Comparison of ENCODE assay signal across 18 cellular contexts in the genomic region with DNA sequence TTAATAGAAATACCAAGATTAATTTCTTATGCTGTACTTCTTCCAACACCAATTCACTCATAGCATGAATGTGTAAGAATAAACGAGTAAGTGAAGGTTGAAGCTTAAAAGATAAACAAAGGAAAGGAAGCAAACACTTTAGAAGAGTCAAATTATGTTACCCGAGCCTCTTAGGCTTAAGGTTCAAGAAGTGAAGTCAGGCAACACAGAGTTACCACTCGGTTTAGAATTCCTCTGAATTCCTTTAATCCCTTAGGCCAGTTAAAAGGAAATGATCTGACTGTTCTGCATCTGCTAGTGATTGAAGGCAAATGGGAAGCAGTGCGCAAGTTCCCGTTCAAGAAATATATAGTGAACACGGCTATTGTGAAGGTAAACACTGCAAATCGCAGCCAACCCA.
"Had no signal": no experiment of that assay in that cellular context is flagged by ENCODE, and none has a peak within 500 bp of the region (broad histone marks: within the 10 kb centered on the region; RNA-seq: fewer than 3 reads in every experiment).

No MANE protein-coding gene starts in this region.

- H3K4me3 Mint-ChIP-seq: central memory CD8-positive, alpha-beta T cell; naive thymus-derived CD4-positive, alpha-beta T cell; stimulated activated naive CD8-positive, alpha-beta T cell treated with anti-CD3 and anti-CD28 coated beads, Interleukin-15, Interleukin-2, amounts not matched to agents 100 ng/mL and 50 ng/mL, for 24 hours; T-cell had no signal

- H3K27ac ChIP-seq: coronary artery, spleen, testis had no signal

- H3K9ac ChIP-seq: SK-N-SH had no signal

- H3K4me1 ChIP-seq: spleen, testis had no signal

- H3K9me3 ChIP-seq: gastrocnemius medialis, mucosa of descending colon, SK-N-SH, testis had no signal

- H3K27me3 Mint-ChIP-seq: central memory CD8-positive, alpha-beta T cell; naive thymus-derived CD4-positive, alpha-beta T cell; stimulated activated naive CD8-positive, alpha-beta T cell treated with anti-CD3 and anti-CD28 coated beads, Interleukin-15, Interleukin-2, amounts not matched to agents 100 ng/mL and 50 ng/mL, for 24 hours; T-cell had no signal

- DNase-seq: activated CD4-positive, alpha-beta T cell treated with anti-CD3 and anti-CD28 coated beads, Interleukin-2, amount 50 U/mL, for 1 hour; activated effector memory CD4-positive, alpha-beta T cell treated with Interleukin-2 at 50 U/mL for 16 hours; activated naive CD4-positive, alpha-beta T cell treated with anti-CD3 and anti-CD28 coated beads, Interleukin-2, amount 50 U/mL, for 16 hours; gastrocnemius medialis; mucosa of descending colon; naive thymus-derived CD4-positive, alpha-beta T cell; posterior cingulate gyrus; SK-N-SH; spleen; T-cell; T-helper 9 cell; testis had no signal

- H3K4me1 Mint-ChIP-seq: central memory CD8-positive, alpha-beta T cell; naive thymus-derived CD4-positive, alpha-beta T cell; T-cell had no signal

- H3K36me3 Mint-ChIP-seq: T-cell had no signal

- H3K4me2 ChIP-seq: SK-N-SH had no signal

- ATAC-seq: activated CD4-positive, CD25-positive, alpha-beta regulatory T cell treated with anti-CD3 and anti-CD28 coated beads, Interleukin-2, amount 50 U/mL, for 24 hours; esophagus mucosa; mucosa of descending colon; naive thymus-derived CD4-positive, alpha-beta T cell; T-cell had no signal

- H3K4me3 ChIP-seq: coronary artery, gastrocnemius medialis, mucosa of descending colon, spleen, testis had no signal

- H3K36me3 ChIP-seq: gastrocnemius medialis, spleen had no signal

- H3K27me3 ChIP-seq: gastrocnemius medialis, spleen, testis had no signal

- FAIRE-seq: islet of Langerhans had no signal

- H3K27ac Mint-ChIP-seq: naive thymus-derived CD4-positive, alpha-beta T cell; stimulated activated naive CD8-positive, alpha-beta T cell treated with anti-CD3 and anti-CD28 coated beads, Interleukin-15, Interleukin-2, amounts not matched to agents 100 ng/mL and 50 ng/mL, for 24 hours; T-cell had no signal
